ENCODE assay signal across 3 cellular contexts in the genomic region with DNA sequence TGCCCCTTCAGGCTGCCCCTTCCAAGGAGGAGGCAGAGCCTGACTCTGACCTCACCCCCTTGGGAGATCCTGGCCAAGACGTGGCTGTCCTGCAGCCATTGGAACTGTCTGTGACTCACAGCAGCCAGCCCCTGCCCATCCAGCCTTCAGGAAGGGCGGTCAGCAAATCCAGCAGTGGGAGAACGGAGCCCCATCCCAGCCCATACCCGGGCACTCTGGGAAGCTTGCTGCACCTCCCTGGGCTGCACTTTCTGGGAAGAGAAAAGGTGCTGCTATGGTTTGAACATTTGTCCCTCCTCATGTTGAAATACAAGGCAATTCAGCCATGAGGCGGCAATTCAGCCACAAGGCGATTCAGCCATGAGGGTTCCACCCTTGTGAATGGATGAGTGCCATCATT.
"Had no signal": no experiment of that assay in that cellular context is flagged by ENCODE, and none has a peak within 500 bp of the region (broad histone marks: within the 10 kb centered on the region; RNA-seq: fewer than 3 reads in every experiment).

No MANE protein-coding gene starts in this region.

- H3K4me3 ChIP-seq: GM12878 had no signal

- DNase-seq: GDM1, GF-D8 had no signal

- ATAC-seq: GM12878 had no signal
